ENCODE assay signal across 15 cellular contexts in genomic region chr20:32544893-32545840, GRCh38. TPM values are rescaled to one million over a fixed set of nuclear protein-coding genes. Genes with fewer than 3 reads are reported as not detected.
A peak's percentile ranks its signal among the peaks of the same experiment; 100 is the strongest.
DNase-seq lines count a peak whose midpoint lies in the region; ATAC-seq, FAIRE-seq and TF ChIP-seq lines count a peak whose summit lies in the region.
"Had no signal": no experiment of that assay in that cellular context is flagged by ENCODE, and none has a peak within 500 bp of the region (broad histone marks: within the 10 kb centered on the region; RNA-seq: fewer than 3 reads in every experiment).

No MANE protein-coding gene starts in this region.

- in situ Hi-C loops in K562 (cut with MboI): no loop called here

- no peak overlapping the region for H3K4me2 ChIP-seq in K562 (ENCODE audit: insufficient read depth, low read length)

- 63% methylated on average over 13 of the region's 13 CpGs for WGBS in K562 (ENCODE audit: insufficient coverage, low coverage, missing lambda C conversion rate)
- WGBS in ovary, 3 donors: 83 to 87% (median 83%) methylated on average over 13 of the region's 13 CpGs

- no peak overlapping the region for H3K4me3 Mint-ChIP-seq in activated CD4-positive, alpha-beta T cell treated with anti-CD3 and anti-CD28 coated beads, Interleukin-2, amount 10 ng/mL, durations not matched to agents 24 days and 14 days
- H3K4me3 Mint-ChIP-seq in naive thymus-derived CD8-positive, alpha-beta T cell: peak overlapping the region in 4 of 10 donors; percentile 3 to 45 (median 30)
- H3K4me3 Mint-ChIP-seq: T-helper 1 cell treated with Interleukin-12 subunit alpha and Interleukin-12 subunit beta and Interleukin-4 antibody, amounts not matched to agents 30 μg/mL and 1 μg/mL, for 36 hours had no signal

- TF ChIP-seq POLR2A in K562 (conservative IDR thresholded peaks at IDR 0.05) (no peak), ovary (IDR thresholded peaks at IDR 0.05) (no peak)

- POLR2A ChIA-PET in K562 (lab: Yijun Ruan, JAX): interaction anchor here (1.1 to 2.1 kb wide), 3 partner anchors 10 to 30 kb away, joined by 3 to 8 read pairs (median 4); no protein-coding TSS in a partner anchor
- POLR2A ChIA-PET in naive thymus-derived CD8-positive, alpha-beta T cell (lab: Charles Lee): interaction anchor here (1.1 to 29.2 kb wide), 3 partner anchors 10 to 27 kb away, joined by 3 to 883 read pairs (median 12); no protein-coding TSS in a partner anchor

- no peaks in the 10 kb centered on the region for H3K27me3 Mint-ChIP-seq in activated CD4-positive, alpha-beta T cell treated with anti-CD3 and anti-CD28 coated beads, Interleukin-2, amount 10 ng/mL, durations not matched to agents 24 days and 14 days
- H3K27me3 Mint-ChIP-seq in naive thymus-derived CD8-positive, alpha-beta T cell: no peaks in the 10 kb centered on the region

- peaks cover 14% of the 10 kb centered on the region for H3K36me3 Mint-ChIP-seq in activated CD4-positive, alpha-beta T cell treated with anti-CD3 and anti-CD28 coated beads, Interleukin-2, amount 10 ng/mL, durations not matched to agents 24 days and 14 days (ENCODE audit: low read depth)
- H3K36me3 Mint-ChIP-seq in naive thymus-derived CD8-positive, alpha-beta T cell: peaks cover 0 to 16% (median 3%) of the 10 kb centered on the region in 3 donors

- TF ChIP-seq CTCF in K562 (IDR thresholded peaks at IDR 0.05 in 2 of 3, conservative IDR thresholded peaks at IDR 0.05 in 1 of 3; ENCODE audit: insufficient read depth in 2 of 3, low read depth in 1 of 3, low read length in 3 of 3) (no peak), ovary (IDR thresholded peaks at IDR 0.05) (no peak)

- TF ChIP-seq EP300 in K562 (IDR thresholded peaks at IDR 0.05; ENCODE audit: low read length): no peak
- no peak for TF ChIP-seq EP300 in ovary (IDR thresholded peaks at IDR 0.05)

- no peak for DNase-seq in activated CD4-positive, alpha-beta T cell treated with anti-CD3 and anti-CD28 coated beads, Interleukin-2, amount 10 ng/mL, durations not matched to agents 24 days and 14 days
- no peak for DNase-seq in activated CD4-positive, alpha-beta T cell treated with anti-CD3 and anti-CD28 coated beads, Interleukin-2, amount 50 U/mL, for 1 hour
- DNase-seq in HTR-8/SVneo (ENCODE audit: insufficient read length, low spot score) (peak; percentile 48), K562 (ENCODE audit: extremely low read depth in 1 of 4, low spot score in 3 of 4) (peak in 1 of 4 experiments; percentile 34), nucleus accumbens (lab: John Stamatoyannopoulos, UW) (no peak), ovary (no peak)
- no peak for DNase-seq in naive thymus-derived CD8-positive, alpha-beta T cell
- DNase-seq in activated CD8-positive, alpha-beta memory T cell treated with anti-CD3 and anti-CD28 coated beads, Interleukin-2, amount 50 U/mL, for 48 hours: no peak
- DNase-seq: 8988T; activated CD4-positive, CD25-positive, alpha-beta regulatory T cell treated with anti-CD3 and anti-CD28 coated beads, Interleukin-2, amount 50 U/mL, for 72 hours; dermis blood vessel endothelial cell; stimulated activated CD4-positive, alpha-beta T cell treated with anti-CD3 and anti-CD28 coated beads, Interleukin-15, amount 100 ng/mL, for 24 hours had no signal

- BruUV-seq in K562 (replicated peaks; lab: Mats Ljungman, UMichigan): no TSS peak

- H3K36me3 ChIP-seq in K562 (ENCODE audit: control insufficient read depth, insufficient read depth, low read length) (peaks cover 21% of the 10 kb centered on the region; the same call in 1 of the 3 replicates), ovary (no peaks in the 10 kb centered on the region)
- H3K36me3 ChIP-seq: esophagus muscularis mucosa had no signal

- ATAC-seq in K562: peak; percentile 51
- ATAC-seq in naive thymus-derived CD8-positive, alpha-beta T cell: no peak

- intact Hi-C loops in activated CD4-positive, alpha-beta T cell treated with anti-CD3 and anti-CD28 coated beads, Interleukin-2, amount 10 ng/mL, durations not matched to agents 24 days and 14 days (cut with micrococcal nuclease): no loop called here
- intact Hi-C loops in K562 (cut with micrococcal nuclease) (no loop called here), ovary (cut with DNase I) (no loop called here)

- H2AFZ ChIP-seq in K562 (ENCODE audit: low read depth, low read length): no peak overlapping the region

- H3K9me3 Mint-ChIP-seq in activated CD4-positive, alpha-beta T cell treated with anti-CD3 and anti-CD28 coated beads, Interleukin-2, amount 10 ng/mL, durations not matched to agents 24 days and 14 days: no peaks in the 10 kb centered on the region
- no peaks in the 10 kb centered on the region for H3K9me3 Mint-ChIP-seq in naive thymus-derived CD8-positive, alpha-beta T cell
- H3K9me3 Mint-ChIP-seq: T-helper 1 cell treated with Interleukin-12 subunit alpha and Interleukin-12 subunit beta and Interleukin-4 antibody, amounts not matched to agents 30 μg/mL and 1 μg/mL, for 36 hours had no signal

- H3K4me1 Mint-ChIP-seq in activated CD4-positive, alpha-beta T cell treated with anti-CD3 and anti-CD28 coated beads, Interleukin-2, amount 10 ng/mL, durations not matched to agents 24 days and 14 days: peaks cover 37% of the 10 kb centered on the region
- H3K4me1 Mint-ChIP-seq in naive thymus-derived CD8-positive, alpha-beta T cell: peaks cover 48 to 92% (median 88%) of the 10 kb centered on the region in 4 donors

- peaks cover 60% of the 10 kb centered on the region for H3K79me2 ChIP-seq in K562 (ENCODE audit: control insufficient read depth, insufficient read depth, low read length)

- H3K27me3 ChIP-seq in K562 (ENCODE audit: control insufficient read depth in 2 of 2, insufficient read depth in 2 of 2, low read length in 2 of 2) (no peaks in the 10 kb centered on the region), ovary (no peaks in the 10 kb centered on the region)

- no peak overlapping the region for H3K4me3 ChIP-seq in K562
- no peak overlapping the region for H3K4me3 ChIP-seq in ovary
- H3K4me3 ChIP-seq: esophagus muscularis mucosa had no signal

- no peaks in the 10 kb centered on the region for H3K9me1 ChIP-seq in K562 (ENCODE audit: control insufficient read depth, insufficient read depth, low read length)

- H3K27ac Mint-ChIP-seq in activated CD4-positive, alpha-beta T cell treated with anti-CD3 and anti-CD28 coated beads, Interleukin-2, amount 10 ng/mL, durations not matched to agents 24 days and 14 days: peak overlapping the region; percentile 39
- peak overlapping the region; percentile 90 to 99 (median 93) for H3K27ac Mint-ChIP-seq in naive thymus-derived CD8-positive, alpha-beta T cell
- H3K27ac Mint-ChIP-seq: T-helper 1 cell treated with Interleukin-12 subunit alpha and Interleukin-12 subunit beta and Interleukin-4 antibody, amounts not matched to agents 30 μg/mL and 1 μg/mL, for 36 hours had no signal

- H4K20me1 ChIP-seq in K562 (replicated peaks; ENCODE audit: control insufficient read depth, insufficient read depth, low read length): no peaks in the 10 kb centered on the region; the same call in 1 of the 2 replicates

- FAIRE-seq in HTR-8/SVneo (lab: Jason Lieb, UNC) (peak; percentile 28), K562 (lab: Jason Lieb, UNC) (no peak)
- FAIRE-seq: GM19239 had no signal

- no peak overlapping the region for H3K27ac ChIP-seq in K562 (ENCODE audit: extremely low read depth, low read depth, low read length)
- no peak overlapping the region for H3K27ac ChIP-seq in ovary
- H3K27ac ChIP-seq: esophagus muscularis mucosa had no signal

- peaks cover 6 to 25% of the 10 kb centered on the region in 2 experiments for H3K4me1 ChIP-seq in K562 (replicated peaks in 1 of 2; ENCODE audit: control insufficient read depth in 2 of 2, insufficient read depth in 2 of 2, low read length in 2 of 2)
- no peaks in the 10 kb centered on the region for H3K4me1 ChIP-seq in ovary (ENCODE audit: insufficient read depth)

- H3K9me3 ChIP-seq in K562 (replicated peaks; ENCODE audit: control insufficient read depth, insufficient read depth, low read depth, low read length): no peaks in the 10 kb centered on the region
- H3K9me3 ChIP-seq in ovary: no peaks in the 10 kb centered on the region
- H3K9me3 ChIP-seq: esophagus muscularis mucosa had no signal

- no peak for TF ChIP-seq RAD21 in K562 (CRISPR knock-in tag; conservative IDR thresholded peaks at IDR 0.05 in 1 of 2, IDR thresholded peaks at IDR 0.05 in 1 of 2)

- CTCF ChIA-PET in K562 (lab: Yijun Ruan, JAX; ENCODE audit: low intra/inter-chr PET ratio): no interaction called here

- no peak overlapping the region for H3K9ac ChIP-seq in K562 (ENCODE audit: insufficient read depth in 1 of 2, low read depth in 2 of 2, low read length in 2 of 2)

TF ChIP-seq in K562, 482 proteins besides CTCF, POLR2A, EP300 and RAD21 (continues in another document):
- TF ChIP-seq ZNF354B (CRISPR knock-in tag; IDR thresholded peaks at IDR 0.05) (no peak), RBM25 (IDR thresholded peaks at IDR 0.05; ENCODE audit: low read depth, low read length, severe bottlenecking) (peak; percentile 36)

RNA-seq across cellular contexts. Expression of gene NOL4L, which starts 40.0 kb away (rescaled TPM):
- 13.0 and 18.0 TPM in 2 replicates for total RNA-seq in activated CD4-positive, alpha-beta T cell treated with anti-CD3 and anti-CD28 coated beads, Interleukin-2, amount 10 ng/mL, durations not matched to agents 24 days and 14 days
- total RNA-seq in K562 (2011; cell fraction: chromatin; rRNA removed; ENCODE audit: low replicate concordance): 83.7 and 101 TPM in 2 replicates
- 37.2 and 38.4 TPM in 2 replicates for total RNA-seq in K562 (2011; cell fraction: nucleolus; rRNA removed)
- total RNA-seq in K562 (2011; cell fraction: nucleoplasm; rRNA removed): 54.0 and 63.1 TPM in 2 replicates
- 14.8 and 17.9 TPM in 2 replicates for total RNA-seq in K562 (2014; rRNA removed)
- total RNA-seq in K562 (2014; rRNA removed; fragmentation: Illumina TruSeq; extraction: Trizol): 9.7 and 10.6 TPM in 2 replicates
- 13.8 and 14.1 TPM in 2 replicates for total RNA-seq in K562 (2015; rRNA removed; fragmentation: Illumina TruSeq; extraction: Trizol)
- 33.2 and 36.2 TPM in 2 replicates for total RNA-seq in K562 (2021)
- 11.6 and 15.4 TPM in 2 replicates for polyA plus RNA-seq in K562 (2011; rRNA removed)
- 9.9 and 14.8 TPM in 2 replicates for polyA plus RNA-seq in K562 (2011; cell fraction: cytosol; rRNA removed)
- 42.8 and 74.6 TPM in 2 replicates for polyA plus RNA-seq in K562 (2011; cell fraction: nucleus; rRNA removed)
- 15.9 and 17.9 TPM in 2 replicates for polyA plus RNA-seq in K562 (2012)
- polyA plus RNA-seq in K562 (2014; fragmentation: Illumina TruSeq; extraction: Trizol): 14.8 and 16.0 TPM in 2 replicates
- polyA plus RNA-seq in K562 (2014; fragmentation: Nextera tagmentation; extraction: Ambion mirVana): 1 to 10 TPM; 5.1 to 6.6 TPM
- 13.6 and 15.9 TPM in 2 replicates for polyA plus RNA-seq in K562 (2014; rRNA removed)
- 10.1 and 11.5 TPM in 2 replicates for polyA minus RNA-seq in K562 (2011; rRNA and poly(A)+ RNA removed)
- 15.5 and 25.2 TPM in 2 replicates for polyA minus RNA-seq in K562 (2011; cell fraction: cytosol; rRNA and poly(A)+ RNA removed)
- 17.2 and 19.1 TPM in 2 replicates for polyA minus RNA-seq in K562 (2011; cell fraction: nucleus; rRNA and poly(A)+ RNA removed)
- total RNA-seq in naive thymus-derived CD8-positive, alpha-beta T cell: 10 to 100 TPM; 65.7 to 66.1 TPM
- polyA plus RNA-seq in naive thymus-derived CD8-positive, alpha-beta T cell: 10 to 100 TPM; 10.0 to 21.5 (median 14.2) TPM
- 10 to 100 TPM in 5 of 7 donors, 1 to 10 TPM in 2; 3.3 to 17.1 (median 10.7) TPM for total RNA-seq in ovary
- polyA plus RNA-seq in ovary: 1 to 10 TPM; 3.8 to 7.6 TPM
